ENCODE assay signal across 9 cellular contexts in the genomic region with DNA sequence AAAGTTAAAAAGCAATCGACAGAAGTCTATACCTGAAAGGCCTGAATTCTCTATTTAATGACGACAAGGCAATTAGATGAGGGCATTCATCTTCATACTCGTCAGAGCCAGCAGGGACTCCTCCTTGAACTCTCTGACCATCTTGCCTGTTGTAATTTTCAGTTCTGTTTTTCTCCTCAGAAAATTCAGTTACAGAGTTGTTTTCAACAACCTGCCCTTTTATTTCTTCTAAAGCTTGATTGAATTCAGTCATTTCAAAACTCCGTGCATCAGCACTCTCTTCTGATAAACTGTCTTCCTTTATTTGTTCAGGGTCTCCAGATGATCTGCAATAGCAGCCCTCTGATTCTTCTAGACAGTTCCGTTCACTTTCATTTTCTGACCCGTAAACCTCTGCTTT. TPM values are rescaled to one million over a fixed set of nuclear protein-coding genes. Genes with fewer than 3 reads are reported as not detected.
DNase-seq lines count a peak whose midpoint lies in the region; ATAC-seq and TF ChIP-seq lines count a peak whose summit lies in the region.
"Had no signal": no experiment of that assay in that cellular context is flagged by ENCODE, and none has a peak within 500 bp of the region (broad histone marks: within the 10 kb centered on the region; RNA-seq: fewer than 3 reads in every experiment).

No MANE protein-coding gene starts in this region.

- peaks cover 5 to 12% of the 10 kb centered on the region in 2 donors for H3K4me1 Mint-ChIP-seq in natural killer cell
- H3K4me1 Mint-ChIP-seq in natural killer cell treated with Interleukin-12 subunit alpha and Interleukin-12 subunit beta and Interleukin-15 and Interleukin-18, amount 100 ng/mL, for 72 hours (ENCODE audit: low read depth in 2 of 2): peaks cover 5 to 8% of the 10 kb centered on the region in 2 donors

- peaks cover 19% of the 10 kb centered on the region for H3K36me3 Mint-ChIP-seq in natural killer cell
- peaks cover 19% of the 10 kb centered on the region for H3K36me3 Mint-ChIP-seq in natural killer cell treated with Interleukin-12 subunit alpha and Interleukin-12 subunit beta and Interleukin-15 and Interleukin-18, amount 100 ng/mL, for 72 hours

- peaks cover 17% of the 10 kb centered on the region for H3K4me1 ChIP-seq in OCI-LY3 (ENCODE audit: low read length)
- H3K4me1 ChIP-seq in subcutaneous abdominal adipose tissue (ENCODE audit: control insufficient read depth in 5 of 5, insufficient read depth in 5 of 5, low read length in 5 of 5): no peaks in the 10 kb centered on the region
- H3K4me1 ChIP-seq: foreskin keratinocyte had no signal

- intact Hi-C loops in natural killer cell (cut with micrococcal nuclease): loop anchor here (10.0 kb wide), 2 partner anchors 183 to 823 kb away; no protein-coding TSS in a partner anchor

- H3K9me3 Mint-ChIP-seq in natural killer cell: no peaks in the 10 kb centered on the region
- H3K9me3 Mint-ChIP-seq in natural killer cell treated with Interleukin-12 subunit alpha and Interleukin-12 subunit beta and Interleukin-15 and Interleukin-18, amount 100 ng/mL, for 72 hours: no peaks in the 10 kb centered on the region

- ATAC-seq in natural killer cell: no peak
- ATAC-seq in natural killer cell treated with Interleukin-12 subunit alpha and Interleukin-12 subunit beta and Interleukin-15 and Interleukin-18, amount 100 ng/mL, for 72 hours: no peak
- peak; percentile 82 for ATAC-seq in HG02759 (IDR thresholded peaks at IDR 0.05; ENCODE audit: unreplicated experiment)
- ATAC-seq: foreskin keratinocyte had no signal

- no peak for DNase-seq in natural killer cell
- no peak for DNase-seq in natural killer cell treated with Interleukin-12 subunit alpha and Interleukin-12 subunit beta and Interleukin-15 and Interleukin-18, amount 100 ng/mL, for 72 hours (ENCODE audit: low spot score)
- DNase-seq in NCI-H446 (lab: John Stamatoyannopoulos, UW): no peak
- DNase-seq in activated gamma-delta T cell (lab: John Stamatoyannopoulos, UW): no peak
- no peak for DNase-seq in T1000 (lab: John Stamatoyannopoulos, UW)
- DNase-seq: foreskin keratinocyte had no signal

- peak overlapping the region; percentile 95 for H3K4me2 ChIP-seq in OCI-LY3 (ENCODE audit: low read length)

- H3K9me3 ChIP-seq in OCI-LY3 (ENCODE audit: insufficient read depth, low read length) (no peaks in the 10 kb centered on the region), subcutaneous abdominal adipose tissue (ENCODE audit: control insufficient read depth in 5 of 5, low read length in 5 of 5) (no peaks in the 10 kb centered on the region)

- no peaks in the 10 kb centered on the region for H3K27me3 Mint-ChIP-seq in natural killer cell (ENCODE audit: low read depth in 2 of 2)
- H3K27me3 Mint-ChIP-seq in natural killer cell treated with Interleukin-12 subunit alpha and Interleukin-12 subunit beta and Interleukin-15 and Interleukin-18, amount 100 ng/mL, for 72 hours: no peaks in the 10 kb centered on the region

- H3K9ac ChIP-seq in OCI-LY3 (ENCODE audit: low read length) (peak overlapping the region; percentile 52), subcutaneous abdominal adipose tissue (ENCODE audit: low read length in 5 of 5) (peak overlapping the region in 2 of 5 donors; percentile 35 to 46)

- H3K27me3 ChIP-seq in OCI-LY3 (ENCODE audit: low read depth, low read length): no peaks in the 10 kb centered on the region
- no peaks in the 10 kb centered on the region for H3K27me3 ChIP-seq in subcutaneous abdominal adipose tissue (ENCODE audit: control insufficient read depth in 5 of 5, insufficient read depth in 4 of 5, low read length in 5 of 5)
- H3K27me3 ChIP-seq: foreskin keratinocyte had no signal

- H3K4me3 Mint-ChIP-seq in natural killer cell: no peak overlapping the region
- H3K4me3 Mint-ChIP-seq in natural killer cell treated with Interleukin-12 subunit alpha and Interleukin-12 subunit beta and Interleukin-15 and Interleukin-18, amount 100 ng/mL, for 72 hours: no peak overlapping the region

- no peaks in the 10 kb centered on the region for H4K20me1 ChIP-seq in OCI-LY3 (ENCODE audit: insufficient read depth, low read length)

- peaks cover 21% of the 10 kb centered on the region for H3K36me3 ChIP-seq in OCI-LY3 (replicated peaks; ENCODE audit: low read depth, low read length)
- peaks cover 39 to 62% (median 56%) of the 10 kb centered on the region in 5 donors for H3K36me3 ChIP-seq in subcutaneous abdominal adipose tissue (ENCODE audit: control insufficient read depth in 5 of 5, insufficient read depth in 5 of 5, low read length in 5 of 5)

- H2AFZ ChIP-seq in OCI-LY3 (ENCODE audit: low read depth, low read length): no peak overlapping the region

- H3K4me3 ChIP-seq in OCI-LY3 (ENCODE audit: low read length) (peak overlapping the region; percentile 69), subcutaneous abdominal adipose tissue (ENCODE audit: low read depth in 1 of 5, low read length in 5 of 5) (no peak overlapping the region)

- no peaks in the 10 kb centered on the region for H3K79me2 ChIP-seq in OCI-LY3 (ENCODE audit: low read length)

- H3K27ac ChIP-seq in OCI-LY3 (ENCODE audit: low read length): peak overlapping the region; percentile 81
- peak overlapping the region; percentile 6 for H3K27ac ChIP-seq in subcutaneous abdominal adipose tissue (ENCODE audit: low read depth, low read length)
- H3K27ac ChIP-seq: foreskin keratinocyte had no signal

- H3K27ac Mint-ChIP-seq in natural killer cell: peak overlapping the region; percentile 27 to 41
- H3K27ac Mint-ChIP-seq in natural killer cell treated with Interleukin-12 subunit alpha and Interleukin-12 subunit beta and Interleukin-15 and Interleukin-18, amount 100 ng/mL, for 72 hours: peak overlapping the region in 1 of 2 donors; percentile 10

- TF ChIP-seq CTCF in natural killer cell (IDR thresholded peaks at IDR 0.05): no peak
- TF ChIP-seq CTCF in OCI-LY3 (IDR thresholded peaks at IDR 0.05; ENCODE audit: low read depth, low read length): no peak

RNA-seq across cellular contexts. Expression of gene RIOK2, which starts 15.6 kb away (rescaled TPM):
- total RNA-seq in natural killer cell: 10 to 100 TPM; 26.3 to 31.0 (median 28.2) TPM
- 10 to 100 TPM; 29.7 to 46.2 TPM for total RNA-seq in natural killer cell treated with Interleukin-12 subunit alpha and Interleukin-12 subunit beta and Interleukin-15 and Interleukin-18, amount 100 ng/mL, for 72 hours

RNA-seq across cellular contexts. Expression of gene LIX1, which starts 25.0 kb away (rescaled TPM):
- not detected for total RNA-seq in natural killer cell
- total RNA-seq in natural killer cell treated with Interleukin-12 subunit alpha and Interleukin-12 subunit beta and Interleukin-15 and Interleukin-18, amount 100 ng/mL, for 72 hours: not detected
- total RNA-seq: foreskin keratinocyte had no signal
